1 cellular context compared by ENCODE assay signal in the genomic region with DNA sequence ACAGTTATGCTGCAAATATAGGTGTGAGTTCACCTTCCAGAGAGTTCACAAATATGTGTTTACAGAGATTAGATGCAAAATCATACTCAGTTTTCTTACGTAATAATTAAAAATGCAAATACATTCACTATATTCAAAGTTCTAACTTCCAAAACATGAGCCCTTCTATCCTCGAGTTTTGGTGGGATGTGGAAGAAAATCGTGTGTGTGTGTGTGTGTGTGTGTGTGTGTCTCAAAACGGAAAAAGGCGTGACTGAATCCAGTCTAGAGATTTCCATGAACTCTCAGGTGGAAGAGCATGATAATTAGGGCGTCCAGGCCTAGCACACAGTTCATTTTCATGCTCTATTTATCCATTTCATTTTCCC.
TF ChIP-seq lines count a peak whose summit lies in the region.

No MANE protein-coding gene starts in this region.

TF ChIP-seq in HEK293, 187 proteins besides CTCF, POLR2A, EP300 and RAD21 (continued from another document):
- TF ChIP-seq, protein P1, sequence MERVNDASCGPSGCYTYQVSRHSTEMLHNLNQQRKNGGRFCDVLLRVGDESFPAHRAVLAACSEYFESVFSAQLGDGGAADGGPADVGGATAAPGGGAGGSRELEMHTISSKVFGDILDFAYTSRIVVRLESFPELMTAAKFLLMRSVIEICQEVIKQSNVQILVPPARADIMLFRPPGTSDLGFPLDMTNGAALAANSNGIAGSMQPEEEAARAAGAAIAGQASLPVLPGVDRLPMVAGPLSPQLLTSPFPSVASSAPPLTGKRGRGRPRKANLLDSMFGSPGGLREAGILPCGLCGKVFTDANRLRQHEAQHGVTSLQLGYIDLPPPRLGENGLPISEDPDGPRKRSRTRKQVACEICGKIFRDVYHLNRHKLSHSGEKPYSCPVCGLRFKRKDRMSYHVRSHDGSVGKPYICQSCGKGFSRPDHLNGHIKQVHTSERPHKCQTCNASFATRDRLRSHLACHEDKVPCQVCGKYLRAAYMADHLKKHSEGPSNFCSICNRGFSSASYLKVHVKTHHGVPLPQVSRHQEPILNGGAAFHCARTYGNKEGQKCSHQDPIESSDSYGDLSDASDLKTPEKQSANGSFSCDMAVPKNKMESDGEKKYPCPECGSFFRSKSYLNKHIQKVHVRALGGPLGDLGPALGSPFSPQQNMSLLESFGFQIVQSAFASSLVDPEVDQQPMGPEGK (tag by site-specific recombination; IDR thresholded peaks at IDR 0.05): no peak
- TF ChIP-seq ZNF558 (tag by site-specific recombination; IDR thresholded peaks at IDR 0.05) (no peak), KLF8 (tag by site-specific recombination; IDR thresholded peaks at IDR 0.05) (0 out of 2 replicates have a peak, but pooled peaks have one; percentile 9), ZNF311 (tag by site-specific recombination; IDR thresholded peaks at IDR 0.05; ENCODE audit: borderline replicate concordance) (no peak), ZNF112 (tag by site-specific recombination; IDR thresholded peaks at IDR 0.05) (no peak), ZNF138 (tag by site-specific recombination; IDR thresholded peaks at IDR 0.05; ENCODE audit: borderline replicate concordance) (no peak), ZNF416 (tag by site-specific recombination; IDR thresholded peaks at IDR 0.05) (no peak), ZNF169 (tag by site-specific recombination; IDR thresholded peaks at IDR 0.05) (no peak), ZNF248 (tag by site-specific recombination; IDR thresholded peaks at IDR 0.05) (no peak), ZNF629 (tag by site-specific recombination; IDR thresholded peaks at IDR 0.05) (no peak), ZBTB8A (tag by site-specific recombination; IDR thresholded peaks at IDR 0.05) (no peak), SETDB1 (IDR thresholded peaks at IDR 0.05; ENCODE audit: insufficient read length, low read length) (peak; percentile 16), BCL11A (tag by site-specific recombination; IDR thresholded peaks at IDR 0.05; ENCODE audit: low read depth) (no peak)
- TF ChIP-seq, protein P2, sequence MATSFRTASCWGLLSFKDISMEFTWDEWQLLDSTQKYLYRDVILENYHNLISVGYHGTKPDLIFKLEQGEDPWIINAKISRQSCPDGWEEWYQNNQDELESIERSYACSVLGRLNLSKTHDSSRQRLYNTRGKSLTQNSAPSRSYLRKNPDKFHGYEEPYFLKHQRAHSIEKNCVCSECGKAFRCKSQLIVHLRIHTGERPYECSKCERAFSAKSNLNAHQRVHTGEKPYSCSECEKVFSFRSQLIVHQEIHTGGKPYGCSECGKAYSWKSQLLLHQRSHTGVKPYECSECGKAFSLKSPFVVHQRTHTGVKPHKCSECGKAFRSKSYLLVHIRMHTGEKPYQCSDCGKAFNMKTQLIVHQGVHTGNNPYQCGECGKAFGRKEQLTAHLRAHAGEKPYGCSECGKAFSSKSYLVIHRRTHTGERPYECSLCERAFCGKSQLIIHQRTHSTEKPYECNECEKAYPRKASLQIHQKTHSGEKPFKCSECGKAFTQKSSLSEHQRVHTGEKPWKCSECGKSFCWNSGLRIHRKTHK (tag by site-specific recombination; IDR thresholded peaks at IDR 0.05): no peak
- TF ChIP-seq, protein P3, sequence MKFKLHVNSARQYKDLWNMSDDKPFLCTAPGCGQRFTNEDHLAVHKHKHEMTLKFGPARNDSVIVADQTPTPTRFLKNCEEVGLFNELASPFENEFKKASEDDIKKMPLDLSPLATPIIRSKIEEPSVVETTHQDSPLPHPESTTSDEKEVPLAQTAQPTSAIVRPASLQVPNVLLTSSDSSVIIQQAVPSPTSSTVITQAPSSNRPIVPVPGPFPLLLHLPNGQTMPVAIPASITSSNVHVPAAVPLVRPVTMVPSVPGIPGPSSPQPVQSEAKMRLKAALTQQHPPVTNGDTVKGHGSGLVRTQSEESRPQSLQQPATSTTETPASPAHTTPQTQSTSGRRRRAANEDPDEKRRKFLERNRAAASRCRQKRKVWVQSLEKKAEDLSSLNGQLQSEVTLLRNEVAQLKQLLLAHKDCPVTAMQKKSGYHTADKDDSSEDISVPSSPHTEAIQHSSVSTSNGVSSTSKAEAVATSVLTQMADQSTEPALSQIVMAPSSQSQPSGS (tag by site-specific recombination; IDR thresholded peaks at IDR 0.05; ENCODE audit: low read depth): no peak
